ENCODE assay signal across 1 cellular context in genomic region chr19:8630796-8631424, GRCh38.
TF ChIP-seq lines count a peak whose summit lies in the region.

No MANE protein-coding gene starts in this region.

TF ChIP-seq in HepG2, 621 proteins besides CTCF, POLR2A, EP300 and RAD21:
- TF ChIP-seq ZNF280B (CRISPR knock-in tag; IDR thresholded peaks at IDR 0.05; ENCODE audit: borderline replicate concordance) (no peak), ZNF136 (CRISPR knock-in tag; IDR thresholded peaks at IDR 0.05; ENCODE audit: low read depth) (peak; percentile 8; the same call in 1 of the 2 replicates), TMF1 (CRISPR knock-in tag; IDR thresholded peaks at IDR 0.05; ENCODE audit: low read depth) (0 out of 2 replicates have a peak, but pooled peaks have one; percentile 26), NONO (IDR thresholded peaks at IDR 0.05) (no peak), NONO (CRISPR knock-in tag; conservative IDR thresholded peaks at IDR 0.05) (no peak)
TF ChIP-seq in HepG2: peak in this region for 2.
